8 cellular contexts compared by ENCODE assay signal in the genomic region with DNA sequence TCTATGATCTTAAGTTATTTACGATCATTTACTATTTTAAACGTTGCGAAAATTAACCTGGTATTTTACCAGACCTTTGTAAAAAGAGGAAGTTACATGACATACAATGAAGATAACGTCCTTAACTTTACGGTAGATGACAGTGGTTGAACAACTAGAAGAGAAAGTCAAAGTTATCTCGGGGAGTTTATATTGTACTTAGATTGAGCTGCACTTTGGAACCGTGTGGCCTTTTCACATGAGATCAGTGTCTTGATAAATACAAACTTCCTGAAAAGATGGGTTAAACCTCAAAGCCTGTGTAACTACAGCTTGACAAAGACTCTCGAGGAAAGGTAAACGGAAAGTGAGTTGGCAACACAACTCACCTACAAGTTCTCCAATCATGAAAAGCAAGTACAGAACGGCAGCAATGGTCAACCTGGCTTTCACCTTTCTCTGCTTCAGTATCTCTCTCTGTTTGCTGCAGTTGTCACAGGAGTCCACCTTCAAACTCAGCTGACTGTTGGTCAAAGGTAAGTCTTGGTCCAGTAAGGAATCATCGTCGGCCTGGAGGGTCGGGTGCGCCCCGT. TPM values are rescaled to one million over a fixed set of nuclear protein-coding genes. Genes with fewer than 3 reads are reported as not detected.
DNase-seq lines count a peak whose midpoint lies in the region; ATAC-seq, FAIRE-seq and TF ChIP-seq lines count a peak whose summit lies in the region.

No MANE protein-coding gene starts in this region.

- TF ChIP-seq POLR2A in GM12891 (IDR thresholded peaks at IDR 0.05; ENCODE audit: low read depth, low read length), result no peak

- peak; percentile 13 for DNase-seq in GM12891 (ENCODE audit: insufficient read length, low spot score)
- peak; percentile 19 for DNase-seq in SKM-1 treated with dmso at 0.1 percent for 144 hours (lab: John Stamatoyannopoulos, UW; ENCODE audit: unreplicated experiment)
- peak; percentile 22 for DNase-seq in epithelial cell of prostate (ENCODE audit: low read depth, low spot score)
- DNase-seq in GOT3 (lab: John Stamatoyannopoulos, UW), result no peak
- no peak for DNase-seq in iPS-NIHi11 (ENCODE audit: low spot score)

- FAIRE-seq in GM12891 (lab: Jason Lieb, UNC), result no peak

- peak overlapping the region; percentile 64 for H3K4me2 ChIP-seq in neural cell (ENCODE audit: low read length)

- no peaks in the 10 kb centered on the region for H4K20me1 ChIP-seq in neural cell (ENCODE audit: insufficient read depth)

- H3K9ac ChIP-seq in neural cell (ENCODE audit: low read length), result peak overlapping the region; percentile 68

- H2AFZ ChIP-seq in neural cell (ENCODE audit: low read depth, low read length), result peak overlapping the region; percentile 30

- peaks cover 4% of the 10 kb centered on the region for H3F3A ChIP-seq in neural cell (ENCODE audit: insufficient read depth, low read length, poor library complexity, severe bottlenecking)

- H3K27ac ChIP-seq in epithelial cell of prostate (no peak overlapping the region), neural cell (ENCODE audit: low read length) (no peak overlapping the region)

- TF ChIP-seq CTCF in neural cell (IDR thresholded peaks at IDR 0.05; ENCODE audit: poor library complexity, severe bottlenecking), result no peak

- H3K27me3 ChIP-seq in neural cell (ENCODE audit: insufficient read depth, low read depth, low read length), result peaks cover 5% of the 10 kb centered on the region

- peak; percentile 17 for ATAC-seq in HG02759 (IDR thresholded peaks at IDR 0.05; ENCODE audit: unreplicated experiment)
- ATAC-seq in activated CD4-positive, CD25-positive, alpha-beta regulatory T cell treated with anti-CD3 and anti-CD28 coated beads, Interleukin-2, amount 50 U/mL, for 24 hours, result no peak

- TF ChIP-seq RAD21 in neural cell (conservative IDR thresholded peaks at IDR 0.05), result no peak

- H3K79me2 ChIP-seq in neural cell (replicated peaks; ENCODE audit: insufficient read depth, low read length), result no peaks in the 10 kb centered on the region

- H3K9me2 ChIP-seq in neural cell (ENCODE audit: insufficient read depth, low read length), result no peaks in the 10 kb centered on the region

- H3K9me3 ChIP-seq in neural cell (ENCODE audit: low read length), result no peaks in the 10 kb centered on the region

- peak overlapping the region; percentile 88 for H3K4me3 ChIP-seq in neural cell (ENCODE audit: low read length)

- H3K36me3 ChIP-seq in neural cell (ENCODE audit: insufficient read depth, low read length), result no peaks in the 10 kb centered on the region

- TF ChIP-seq EP300 in neural cell (conservative IDR thresholded peaks at IDR 0.05; ENCODE audit: poor library complexity, severe bottlenecking), result no peak

TF ChIP-seq in GM12891, 5 proteins besides CTCF, POLR2A, EP300 and RAD21:
- no peak for TF ChIP-seq POU2F2 (IDR thresholded peaks at IDR 0.05; ENCODE audit: low read depth, low read length)
- TF ChIP-seq POLR2AphosphoS5 (IDR thresholded peaks at IDR 0.05; ENCODE audit: low read depth, low read length), result no peak
- no peak for TF ChIP-seq PAX5 (IDR thresholded peaks at IDR 0.05; ENCODE audit: insufficient read depth, low read length, severe bottlenecking)
- no peak for TF ChIP-seq TAF1 (IDR thresholded peaks at IDR 0.05; ENCODE audit: low read depth, low read length)
- no peak for TF ChIP-seq SPI1 (IDR thresholded peaks at IDR 0.05; ENCODE audit: low read depth, low read length)

TF ChIP-seq in neural cell, 6 proteins besides CTCF, POLR2A, EP300 and RAD21:
- TF ChIP-seq MXI1 (conservative IDR thresholded peaks at IDR 0.05; ENCODE audit: poor library complexity, severe bottlenecking) (no peak), EZH2 (IDR thresholded peaks at IDR 0.05; ENCODE audit: borderline replicate concordance, insufficient read depth, low read length, poor library complexity, severe bottlenecking) (no peak), POLR2AphosphoS5 (IDR thresholded peaks at IDR 0.05) (no peak), SMC3 (conservative IDR thresholded peaks at IDR 0.05; ENCODE audit: poor library complexity) (no peak), TAF1 (IDR thresholded peaks at IDR 0.05; ENCODE audit: low read depth) (no peak), REST (IDR thresholded peaks at IDR 0.05; ENCODE audit: borderline replicate concordance) (no peak)

RNA-seq across cellular contexts. Expression of gene SLC30A4, which starts 0.9 kb away (rescaled TPM):
- polyA plus RNA-seq in GM12891 (2012; ENCODE audit: low read depth, missing spikeins), result 0.14 TPM
- polyA plus RNA-seq in neural cell, result 6.7 and 7.1 TPM in 2 replicates
- 17.8 and 20.4 TPM in 2 replicates for polyA minus RNA-seq in neural cell

Comparison
In these comparisons a context has a peak if more than half of its experiments do, and no peak if none do; other contexts are left out.
1. DNase-seq: peak in GM12891 (single experiment), SKM-1 treated with dmso at 0.1 percent for 144 hours (single experiment) and epithelial cell of prostate (single experiment); none in GOT3 (single experiment) and iPS-NIHi11 (single experiment).